Comparison of ENCODE assay signal across 9 cellular contexts in the genomic region with DNA sequence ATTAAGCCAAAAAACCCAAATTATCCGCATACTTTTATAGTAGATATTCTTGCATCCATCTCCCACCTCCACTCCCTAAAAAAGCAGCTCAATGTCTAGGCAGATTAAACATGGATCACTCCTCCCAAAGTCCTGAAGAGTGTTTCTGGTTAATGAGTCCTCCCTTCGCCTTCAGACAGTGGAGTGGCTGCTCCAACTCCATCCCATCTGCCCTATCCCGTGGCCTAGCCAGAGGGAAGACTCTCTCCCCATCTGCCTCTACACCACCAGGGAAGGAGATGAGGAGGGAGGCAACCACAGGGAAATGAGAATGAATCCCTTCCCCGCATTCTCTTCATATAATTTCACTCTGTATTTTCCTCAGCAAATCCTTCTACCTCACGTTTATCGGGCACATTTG.
DNase-seq lines count a peak whose midpoint lies in the region; ATAC-seq and TF ChIP-seq lines count a peak whose summit lies in the region.
"Had no signal": no experiment of that assay in that cellular context is flagged by ENCODE, and none has a peak within 500 bp of the region (broad histone marks: within the 10 kb centered on the region; RNA-seq: fewer than 3 reads in every experiment).

No MANE protein-coding gene starts in this region.

- intact Hi-C loops in OCI-LY7 (cut with micrococcal nuclease; ENCODE audit: unreplicated experiment), result loop anchor here (5.0 kb wide), 2 partner anchors 281 to 456 kb away; partner anchors contain the start of gene ENO1
- intact Hi-C loops in ovary (cut with DNase I), result no loop called here

- ATAC-seq in naive thymus-derived CD8-positive, alpha-beta T cell, result no peak
- no peak for ATAC-seq in GM18861 (IDR thresholded peaks at IDR 0.05; ENCODE audit: unreplicated experiment)

- DNase-seq in AG20443 (ENCODE audit: low spot score) (peak; percentile 42), OCI-LY7 (ENCODE audit: low spot score) (no peak), fibroblast of lung (ENCODE audit: low read depth in 2 of 2) (no peak), ovary (no peak), NCI-H2081 (lab: John Stamatoyannopoulos, UW) (no peak), NOMO-1 treated with DMSO at 0.1 percent for 48 hours (lab: John Stamatoyannopoulos, UW; ENCODE audit: unreplicated experiment) (no peak)
- no peak for DNase-seq in naive thymus-derived CD8-positive, alpha-beta T cell
- DNase-seq: NCI-H187 had no signal

- CTCF ChIA-PET in OCI-LY7 (lab: Charles Lee; ENCODE audit: unreplicated experiment), result no interaction called here

- peaks cover 86% of the 10 kb centered on the region for H3K79me2 ChIP-seq in OCI-LY7 (ENCODE audit: insufficient read depth, low read depth, low read length)
- H3K79me2 ChIP-seq in fibroblast of lung (ENCODE audit: control insufficient read depth, insufficient read depth, low read length), result peaks cover 63% of the 10 kb centered on the region

- no peak for TF ChIP-seq EP300 in ovary (IDR thresholded peaks at IDR 0.05)

- no peak for TF ChIP-seq POLR2A in ovary (IDR thresholded peaks at IDR 0.05)

- peak overlapping the region; percentile 87 for H3K4me3 ChIP-seq in OCI-LY7 (ENCODE audit: low read depth, low read length, poor library complexity, severe bottlenecking)
- H3K4me3 ChIP-seq in fibroblast of lung (replicated peaks in 1 of 4; ENCODE audit: control extremely low read depth in 1 of 4, insufficient read depth in 1 of 4, low read depth in 3 of 4, low read length in 4 of 4), result peak overlapping the region; percentile 76 to 93 (median 88)
- H3K4me3 ChIP-seq in ovary, result peak overlapping the region; percentile 77

- H3K27me3 ChIP-seq in fibroblast of lung (ENCODE audit: control insufficient read depth, insufficient read depth, low read length), result no peaks in the 10 kb centered on the region
- H3K27me3 ChIP-seq in ovary, result no peaks in the 10 kb centered on the region

- WGBS in ovary, 3 donors, result 10 to 11% (median 10%) methylated on average over 6 of the region's 6 CpGs

- H3K4me1 Mint-ChIP-seq in naive thymus-derived CD8-positive, alpha-beta T cell, result peaks cover 28 to 34% (median 29%) of the 10 kb centered on the region in 4 donors

- H3K9me2 ChIP-seq in OCI-LY7 (ENCODE audit: insufficient read depth, low read length), result no peaks in the 10 kb centered on the region

- H3K9me3 ChIP-seq in OCI-LY7 (ENCODE audit: low read length) (no peaks in the 10 kb centered on the region), fibroblast of lung (ENCODE audit: control insufficient read depth, insufficient read depth, low read depth, low read length) (no peaks in the 10 kb centered on the region), ovary (no peaks in the 10 kb centered on the region)

- no peak overlapping the region for H3K4me3 Mint-ChIP-seq in naive thymus-derived CD8-positive, alpha-beta T cell

- TSS peak; percentile 30 for BruUV-seq in OCI-LY7 (replicated peaks; lab: Mats Ljungman, UMichigan)

- POLR2A ChIA-PET in OCI-LY7 (lab: Charles Lee), result interaction anchor here (0.6 to 5.0 kb wide), 10 partner anchors 8 to 456 kb away, joined by 3 to 28 read pairs (median 4); no protein-coding TSS in a partner anchor
- POLR2A ChIA-PET in naive thymus-derived CD8-positive, alpha-beta T cell (lab: Charles Lee), result interaction anchor here (1.9 kb wide), 1 partner anchor 9 kb away, joined by 9 read pairs; no protein-coding TSS in a partner anchor

- H2AFZ ChIP-seq in OCI-LY7 (ENCODE audit: low read length) (no peak overlapping the region), fibroblast of lung (ENCODE audit: low read length) (no peak overlapping the region)

- no peak for TF ChIP-seq CTCF in OCI-LY7 (conservative IDR thresholded peaks at IDR 0.05; ENCODE audit: low read length)
- TF ChIP-seq CTCF in fibroblast of lung (conservative IDR thresholded peaks at IDR 0.05 in 1 of 2, IDR thresholded peaks at IDR 0.05 in 1 of 2; ENCODE audit: low read depth in 1 of 2, low read length in 2 of 2), result no peak
- no peak for TF ChIP-seq CTCF in ovary (IDR thresholded peaks at IDR 0.05)

- H3K27ac Mint-ChIP-seq in naive thymus-derived CD8-positive, alpha-beta T cell, result no peak overlapping the region

- peaks cover 66% of the 10 kb centered on the region for H3K4me1 ChIP-seq in OCI-LY7 (ENCODE audit: insufficient read depth, low read length, poor library complexity, severe bottlenecking)
- peaks cover 14% of the 10 kb centered on the region for H3K4me1 ChIP-seq in fibroblast of lung (ENCODE audit: control insufficient read depth, extremely low read depth, insufficient read depth, low read length)
- peaks cover 31% of the 10 kb centered on the region for H3K4me1 ChIP-seq in ovary (ENCODE audit: insufficient read depth)

- H3K36me3 ChIP-seq in OCI-LY7 (ENCODE audit: insufficient read depth, low read length) (peaks cover 67% of the 10 kb centered on the region), fibroblast of lung (ENCODE audit: control insufficient read depth, insufficient read depth, low read length) (peaks cover 6% of the 10 kb centered on the region), ovary (no peaks in the 10 kb centered on the region)

- H3K36me3 Mint-ChIP-seq in naive thymus-derived CD8-positive, alpha-beta T cell, result peaks cover 0 to 17% (median 7%) of the 10 kb centered on the region in 3 donors

- H4K20me1 ChIP-seq in OCI-LY7 (ENCODE audit: insufficient read depth, low read length) (peaks cover 40% of the 10 kb centered on the region), fibroblast of lung (ENCODE audit: control insufficient read depth, extremely low read depth, insufficient read depth, low read length) (no peaks in the 10 kb centered on the region)

- no peaks in the 10 kb centered on the region for H3K9me3 Mint-ChIP-seq in naive thymus-derived CD8-positive, alpha-beta T cell

- H3K4me2 ChIP-seq in OCI-LY7 (ENCODE audit: low read length) (peak overlapping the region; percentile 97), fibroblast of lung (ENCODE audit: extremely low read depth, insufficient read depth, low read length) (peak overlapping the region; percentile 78)

- peak overlapping the region; percentile 92 for H3K9ac ChIP-seq in fibroblast of lung (ENCODE audit: insufficient read depth, low read length)

- H3K27me3 Mint-ChIP-seq in naive thymus-derived CD8-positive, alpha-beta T cell, result no peaks in the 10 kb centered on the region

- H3K27ac ChIP-seq in OCI-LY7 (ENCODE audit: low read depth, low read length, poor library complexity, severe bottlenecking) (peak overlapping the region; percentile 85), fibroblast of lung (ENCODE audit: insufficient read depth, low read length) (peak overlapping the region; percentile 88), ovary (peak overlapping the region in 1 of 2 donors; percentile 92)
